In the genomic region with DNA sequence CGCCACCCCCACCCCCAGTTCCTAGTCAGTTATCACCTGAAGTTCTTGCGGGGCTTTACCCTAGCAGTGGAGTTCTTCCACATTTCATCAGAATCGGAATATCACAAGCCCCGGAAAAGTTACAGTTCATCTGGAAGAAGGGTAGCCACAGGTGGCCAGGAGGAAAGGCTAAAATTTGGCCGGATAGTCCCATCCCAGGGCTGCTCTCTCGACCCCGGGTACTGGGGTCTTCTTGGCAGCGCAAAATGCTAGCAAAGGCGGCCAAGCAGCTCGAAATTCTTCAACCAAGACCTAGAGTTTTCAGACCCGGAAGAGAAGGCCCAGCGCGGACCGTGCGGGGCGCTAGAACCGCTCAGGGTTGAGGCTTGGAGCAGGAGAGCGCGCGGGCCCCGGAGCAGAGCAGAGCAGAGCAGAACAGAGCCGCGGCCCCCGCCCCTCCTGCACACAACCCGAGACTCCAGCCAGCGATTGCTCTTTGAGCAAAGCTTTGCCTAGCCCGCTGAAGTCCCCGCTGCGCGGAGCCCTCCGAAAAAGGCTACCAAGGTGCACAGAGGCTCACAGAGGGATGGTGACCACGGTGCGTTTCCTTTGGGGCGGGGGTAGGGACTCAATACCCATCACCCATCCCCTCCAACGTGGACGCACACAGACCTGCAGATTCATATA, we compare ENCODE assay signal across 14 cellular contexts. TPM values are rescaled to one million over a fixed set of nuclear protein-coding genes. Genes with fewer than 3 reads are reported as not detected.
DNase-seq lines count a peak whose midpoint lies in the region; ATAC-seq, FAIRE-seq and TF ChIP-seq lines count a peak whose summit lies in the region.
"Had no signal": no experiment of that assay in that cellular context is flagged by ENCODE, and none has a peak within 500 bp of the region (broad histone marks: within the 10 kb centered on the region; RNA-seq: fewer than 3 reads in every experiment).

No MANE protein-coding gene starts in this region.

- peaks cover 34% of the 10 kb centered on the region for H3K4me1 ChIP-seq in BLaER1
- no peaks in the 10 kb centered on the region for H3K4me1 ChIP-seq in right cardiac atrium (ENCODE audit: control insufficient read depth, insufficient read depth, low read length)
- peaks cover 0 to 12% (median 0%) of the 10 kb centered on the region in 3 donors for H3K4me1 ChIP-seq in pancreas

- peaks cover 59% of the 10 kb centered on the region for H3K27me3 ChIP-seq in BLaER1
- H3K27me3 ChIP-seq in WERI-Rb-1 (ENCODE audit: insufficient read depth, low read depth, severe bottlenecking): no peaks in the 10 kb centered on the region
- H3K27me3 ChIP-seq in right cardiac atrium (ENCODE audit: control insufficient read depth, insufficient read depth): no peaks in the 10 kb centered on the region
- peaks cover 0 to 31% (median 10%) of the 10 kb centered on the region in 4 donors for H3K27me3 ChIP-seq in pancreas

- ATAC-seq in right cardiac atrium (peak; percentile 56 to 57), pancreas (peak; percentile 65 to 78 (median 70))

- H3K4me2 ChIP-seq in BLaER1: peak overlapping the region; percentile 61

- H3K4me3 ChIP-seq in BLaER1 (peak overlapping the region; percentile 47), WERI-Rb-1 (ENCODE audit: low read depth, low read length) (peak overlapping the region; percentile 33), right cardiac atrium (ENCODE audit: low read length) (peak overlapping the region; percentile 34), pancreas (peak overlapping the region in 2 of 4 donors; percentile 32 to 44)
- H3K4me3 ChIP-seq: SK-N-MC had no signal

- H3K9me3 ChIP-seq in BLaER1: peaks cover 20% of the 10 kb centered on the region
- H3K9me3 ChIP-seq in WERI-Rb-1 (ENCODE audit: severe bottlenecking): no peaks in the 10 kb centered on the region
- H3K9me3 ChIP-seq in right cardiac atrium (ENCODE audit: control insufficient read depth, low read length): no peaks in the 10 kb centered on the region
- H3K9me3 ChIP-seq in pancreas: no peaks in the 10 kb centered on the region

- intact Hi-C loops in right cardiac atrium (cut with DNase I) (loop anchor here in 1 of 4 donors (10.0 kb wide), 1 partner anchor 277 kb away; no protein-coding TSS in a partner anchor), pancreas (cut with DNase I) (no loop called here)

- H3K27ac ChIP-seq in BLaER1 (no peak overlapping the region), WERI-Rb-1 (no peak overlapping the region), right cardiac atrium (ENCODE audit: low read length) (no peak overlapping the region), pancreas (no peak overlapping the region)
- H3K27ac ChIP-seq: SK-N-MC had no signal

- WGBS in right cardiac atrium: 32% methylated on average over 36 of the region's 36 CpGs
- WGBS in pancreas, 2 donors: 9 to 15% methylated on average over 36 of the region's 36 CpGs

- DNase-seq in WERI-Rb-1 (no peak), right cardiac atrium (peak in 2 of 3 donors; percentile 64 to 75), pancreas (peak in 1 of 6 donors; percentile 36), NCI-H1436 treated with DMSO at 0.1 percent for 48 hours (lab: John Stamatoyannopoulos, UW) (no peak), AG08395 (ENCODE audit: low spot score) (no peak), hepatic stellate cell (ENCODE audit: low spot score) (no peak), NCI-H1105 (lab: John Stamatoyannopoulos, UW) (no peak)
- DNase-seq: activated CD8-positive, alpha-beta memory T cell treated with anti-CD3 and anti-CD28 coated beads, Interleukin-2, amount 50 U/mL, for 48 hours; CD4-positive, alpha-beta memory T cell; NCI-H2081 had no signal

- no peak for TF ChIP-seq CTCF in WERI-Rb-1 (IDR thresholded peaks at IDR 0.05; ENCODE audit: low read depth, low read length)
- TF ChIP-seq CTCF in pancreas (IDR thresholded peaks at IDR 0.05): no peak

- no peaks in the 10 kb centered on the region for H4K20me1 ChIP-seq in BLaER1

- H3K36me3 ChIP-seq in BLaER1: peaks cover 37% of the 10 kb centered on the region
- peaks cover 35% of the 10 kb centered on the region for H3K36me3 ChIP-seq in WERI-Rb-1
- H3K36me3 ChIP-seq in pancreas: no peaks in the 10 kb centered on the region

- FAIRE-seq in pancreas (lab: Jason Lieb, UNC): no peak
- FAIRE-seq: colon, keratinocyte had no signal

- H3K9ac ChIP-seq in BLaER1: no peak overlapping the region

RNA-seq across cellular contexts. Expression of gene HLX, which starts 8.1 kb away (rescaled TPM):
- total RNA-seq in right cardiac atrium: 1 to 10 TPM; 4.1 to 9.4 (median 6.9) TPM
- 9.7 TPM for polyA plus RNA-seq in right cardiac atrium
- 1 to 10 TPM in 4 of 6 donors, under 1 TPM in 2; 0.74 to 3.8 (median 1.9) TPM for total RNA-seq in pancreas
- polyA plus RNA-seq in pancreas: 1 to 10 TPM; 3.0 to 5.9 TPM
- polyA plus RNA-seq: CD4-positive, alpha-beta memory T cell; keratinocyte had no signal

Comparison
In these comparisons a context has a peak if more than half of its experiments do, and no peak if none do; other contexts are left out.
1. DNase-seq: peak in right cardiac atrium (2 of 3); none in WERI-Rb-1 (single experiment), NCI-H1436 treated with DMSO at 0.1 percent for 48 hours (single experiment), AG08395 (single experiment), hepatic stellate cell (single experiment) and NCI-H1105 (single experiment).